22 cellular contexts compared by ENCODE assay signal in the genomic region with DNA sequence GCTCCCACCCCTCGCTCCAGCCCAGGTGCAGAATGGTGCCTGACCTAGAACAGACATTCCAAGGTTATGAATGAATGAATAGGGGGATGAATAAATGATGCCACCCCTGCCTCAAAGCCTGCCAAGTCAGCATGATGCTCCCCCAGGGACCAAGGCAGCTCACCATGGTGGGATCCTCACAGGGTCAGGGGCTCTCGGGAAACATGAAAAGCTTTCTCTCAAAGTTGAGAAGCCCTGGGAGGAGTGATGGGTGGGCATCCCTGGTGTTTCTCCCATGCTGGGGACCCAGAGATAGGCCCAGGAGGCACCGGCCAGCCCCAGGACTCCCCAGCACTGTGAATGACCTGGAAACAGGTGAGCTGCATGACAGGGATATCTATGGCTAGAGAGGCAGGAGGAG. TPM values are rescaled to one million over a fixed set of nuclear protein-coding genes. Genes with fewer than 3 reads are reported as not detected.
A peak's percentile ranks its signal among the peaks of the same experiment; 100 is the strongest.
DNase-seq lines count a peak whose midpoint lies in the region; ATAC-seq and TF ChIP-seq lines count a peak whose summit lies in the region.
"Had no signal": no experiment of that assay in that cellular context is flagged by ENCODE, and none has a peak within 500 bp of the region (broad histone marks: within the 10 kb centered on the region; RNA-seq: fewer than 3 reads in every experiment).

No MANE protein-coding gene starts in this region.

- no peak overlapping the region for H3K4me3 ChIP-seq in BE2C (ENCODE audit: low read depth, low read length)
- no peak overlapping the region for H3K4me3 ChIP-seq in BLaER1
- H3K4me3 ChIP-seq in left lung, result no peak overlapping the region
- no peak overlapping the region for H3K4me3 ChIP-seq in suprapubic skin
- H3K4me3 ChIP-seq: HAP-1, PC-9 had no signal

- H3K9ac ChIP-seq in BLaER1, result no peak overlapping the region
- H3K9ac ChIP-seq: KMS-11 had no signal

- H3K9me3 Mint-ChIP-seq in activated T-helper 1 cell treated with anti-CD3 and anti-CD28 coated beads, Interleukin-12 subunit alpha, Interleukin-12 subunit beta, Interleukin-2, Interleukin-4 antibody, amounts not matched to agents 30 ng/mL and 10 ng/mL and 1 ng/mL, durations not matched to agents 14 hours and 24 hours and 36 hours, result no peaks in the 10 kb centered on the region
- peaks cover 6% of the 10 kb centered on the region for H3K9me3 Mint-ChIP-seq in osteocyte (ENCODE audit: unreplicated experiment)

- no peaks in the 10 kb centered on the region for H4K20me1 ChIP-seq in BLaER1

- no peak for ATAC-seq in left lung
- ATAC-seq: Right ventricle myocardium inferior had no signal

- H3K9me3 ChIP-seq in BE2C (no peaks in the 10 kb centered on the region; the same call in 1 of the 2 replicates), BLaER1 (peaks cover 12% of the 10 kb centered on the region), left lung (peaks cover 2 to 3% of the 10 kb centered on the region in 2 donors), suprapubic skin (no peaks in the 10 kb centered on the region)
- H3K9me3 ChIP-seq: HAP-1 had no signal

- H3K4me1 ChIP-seq in BE2C, result no peaks in the 10 kb centered on the region
- H3K4me1 ChIP-seq in BLaER1, result peaks cover 45% of the 10 kb centered on the region
- H3K4me1 ChIP-seq in left lung, result no peaks in the 10 kb centered on the region
- H3K4me1 ChIP-seq in suprapubic skin, result peaks cover 3% of the 10 kb centered on the region
- H3K4me1 ChIP-seq: HAP-1 had no signal

- H3K27ac Mint-ChIP-seq in activated T-helper 1 cell treated with anti-CD3 and anti-CD28 coated beads, Interleukin-12 subunit alpha, Interleukin-12 subunit beta, Interleukin-2, Interleukin-4 antibody, amounts not matched to agents 30 ng/mL and 10 ng/mL and 1 ng/mL, durations not matched to agents 14 hours and 24 hours and 36 hours, result no peak overlapping the region
- no peak overlapping the region for H3K27ac Mint-ChIP-seq in osteocyte (ENCODE audit: unreplicated experiment)
- H3K27ac Mint-ChIP-seq: CD8-positive, alpha-beta memory T cell had no signal

- H3K27ac ChIP-seq in BLaER1, result no peak overlapping the region
- H3K27ac ChIP-seq in left lung, result no peak overlapping the region
- H3K27ac ChIP-seq in suprapubic skin, result no peak overlapping the region
- H3K27ac ChIP-seq: KMS-11, PC-9 had no signal

- no peaks in the 10 kb centered on the region for H3K27me3 Mint-ChIP-seq in activated T-helper 1 cell treated with anti-CD3 and anti-CD28 coated beads, Interleukin-12 subunit alpha, Interleukin-12 subunit beta, Interleukin-2, Interleukin-4 antibody, amounts not matched to agents 30 ng/mL and 10 ng/mL and 1 ng/mL, durations not matched to agents 14 hours and 24 hours and 36 hours (ENCODE audit: insufficient read depth)
- H3K27me3 Mint-ChIP-seq in osteocyte (ENCODE audit: unreplicated experiment), result peaks cover 3% of the 10 kb centered on the region

- no peaks in the 10 kb centered on the region for H3K4me1 Mint-ChIP-seq in activated T-helper 1 cell treated with anti-CD3 and anti-CD28 coated beads, Interleukin-12 subunit alpha, Interleukin-12 subunit beta, Interleukin-2, Interleukin-4 antibody, amounts not matched to agents 30 ng/mL and 10 ng/mL and 1 ng/mL, durations not matched to agents 14 hours and 24 hours and 36 hours (ENCODE audit: low read depth)
- H3K4me1 Mint-ChIP-seq in osteocyte (ENCODE audit: unreplicated experiment), result no peaks in the 10 kb centered on the region
- H3K4me1 Mint-ChIP-seq: CD14-positive monocyte; CD8-positive, alpha-beta memory T cell had no signal

- no peaks in the 10 kb centered on the region for H3K36me3 Mint-ChIP-seq in activated T-helper 1 cell treated with anti-CD3 and anti-CD28 coated beads, Interleukin-12 subunit alpha, Interleukin-12 subunit beta, Interleukin-2, Interleukin-4 antibody, amounts not matched to agents 30 ng/mL and 10 ng/mL and 1 ng/mL, durations not matched to agents 14 hours and 24 hours and 36 hours (ENCODE audit: low read depth)
- no peaks in the 10 kb centered on the region for H3K36me3 Mint-ChIP-seq in osteocyte (ENCODE audit: unreplicated experiment)
- H3K36me3 Mint-ChIP-seq: CD14-positive monocyte; CD8-positive, alpha-beta memory T cell had no signal

- TF ChIP-seq EP300 in suprapubic skin (IDR thresholded peaks at IDR 0.05), result no peak

- H3K36me3 ChIP-seq in BE2C, result no peaks in the 10 kb centered on the region
- H3K36me3 ChIP-seq in BLaER1, result no peaks in the 10 kb centered on the region
- no peaks in the 10 kb centered on the region for H3K36me3 ChIP-seq in left lung
- no peaks in the 10 kb centered on the region for H3K36me3 ChIP-seq in suprapubic skin
- H3K36me3 ChIP-seq: HAP-1 had no signal

- DNase-seq in BE2C (peak; percentile 0), left lung (peak; percentile 7 to 39), suprapubic skin (ENCODE audit: low spot score in 2 of 2) (peak; percentile 21 to 59), SHP77 (lab: John Stamatoyannopoulos, UW) (no peak), osteocyte (ENCODE audit: extremely low spot score, unreplicated experiment) (no peak)
- DNase-seq in activated T-helper 1 cell treated with anti-CD3 and anti-CD28 coated beads, Interleukin-12 subunit alpha, Interleukin-12 subunit beta, Interleukin-2, Interleukin-4 antibody, amounts not matched to agents 30 ng/mL and 10 ng/mL and 1 ng/mL, durations not matched to agents 14 hours and 24 hours and 36 hours (ENCODE audit: low spot score), result no peak
- DNase-seq: CD8-positive, alpha-beta memory T cell; DMS 273 treated with DMSO at 0.1 percent for 48 hours; DMS79 treated with DMSO at 0.1 percent for 48 hours; GOT3; IMR-90; MM.1S; NCI-H2029 treated with DMSO at 0.1 percent for 48 hours; NCI-H526 treated with DMSO at 0.1 percent for 48 hours; PC-9 had no signal

- intact Hi-C loops in left lung (cut with DNase I), result no loop called here
- intact Hi-C loops in activated T-helper 1 cell treated with anti-CD3 and anti-CD28 coated beads, Interleukin-12 subunit alpha, Interleukin-12 subunit beta, Interleukin-2, Interleukin-4 antibody, amounts not matched to agents 30 ng/mL and 10 ng/mL and 1 ng/mL, durations not matched to agents 14 hours and 24 hours and 36 hours (cut with micrococcal nuclease), result no loop called here

- no peak overlapping the region for H3K4me3 Mint-ChIP-seq in activated T-helper 1 cell treated with anti-CD3 and anti-CD28 coated beads, Interleukin-12 subunit alpha, Interleukin-12 subunit beta, Interleukin-2, Interleukin-4 antibody, amounts not matched to agents 30 ng/mL and 10 ng/mL and 1 ng/mL, durations not matched to agents 14 hours and 24 hours and 36 hours
- no peak overlapping the region for H3K4me3 Mint-ChIP-seq in osteocyte (ENCODE audit: unreplicated experiment)
- H3K4me3 Mint-ChIP-seq: CD14-positive monocyte; CD8-positive, alpha-beta memory T cell had no signal

- TF ChIP-seq CTCF in BE2C (IDR thresholded peaks at IDR 0.05; ENCODE audit: low read depth, low read length) (no peak), left lung (IDR thresholded peaks at IDR 0.05) (no peak), suprapubic skin (IDR thresholded peaks at IDR 0.05) (no peak), osteocyte (IDR thresholded peaks at IDR 0.05) (no peak)

- H3K27me3 ChIP-seq in BE2C (no peaks in the 10 kb centered on the region), BLaER1 (no peaks in the 10 kb centered on the region), left lung (no peaks in the 10 kb centered on the region), suprapubic skin (no peaks in the 10 kb centered on the region)

- 0 out of 2 replicates have a peak overlapping the region, but pooled peaks have one; percentile 87 for H3K4me2 ChIP-seq in BLaER1
- H3K4me2 ChIP-seq: KMS-11, PC-9 had no signal

- WGBS in suprapubic skin, result 97% methylated on average over 3 of the region's 3 CpGs

- TF ChIP-seq POLR2A in suprapubic skin (IDR thresholded peaks at IDR 0.05), result no peak

RNA-seq across cellular contexts. Expression of gene HTRA3, which starts 58.9 kb away (rescaled TPM):
- not detected for polyA plus RNA-seq in BE2C (2012; ENCODE audit: insufficient read depth, insufficient read length, low read depth)
- 10 to 100 TPM; 16.7 to 18.3 TPM for total RNA-seq in left lung
- 10 to 100 TPM in 2 of 4 donors, 1 to 10 TPM in 2; 3.3 to 22.5 (median 10.3) TPM for total RNA-seq in suprapubic skin
- total RNA-seq in activated T-helper 1 cell treated with anti-CD3 and anti-CD28 coated beads, Interleukin-12 subunit alpha, Interleukin-12 subunit beta, Interleukin-2, Interleukin-4 antibody, amounts not matched to agents 30 ng/mL and 10 ng/mL and 1 ng/mL, durations not matched to agents 14 hours and 24 hours and 36 hours, result not detected in 2 replicates
- 0.16 and 0.37 TPM in 2 replicates for total RNA-seq in osteocyte
- total RNA-seq: CD8-positive, alpha-beta memory T cell; NCI-H460; SK-MEL-5 had no signal
- polyA plus RNA-seq: CD14-positive monocyte; CD8-positive, alpha-beta memory T cell had no signal

Comparison
In these comparisons a context has a peak if more than half of its experiments do, and no peak if none do; other contexts are left out.
1. DNase-seq: peak in BE2C (single experiment), left lung (2 of 2) and suprapubic skin (2 of 2); none in activated T-helper 1 cell treated with anti-CD3 and anti-CD28 coated beads, Interleukin-12 subunit alpha, Interleukin-12 subunit beta, Interleukin-2, Interleukin-4 antibody, amounts not matched to agents 30 ng/mL and 10 ng/mL and 1 ng/mL, durations not matched to agents 14 hours and 24 hours and 36 hours (single experiment), SHP77 (0 of 2) and osteocyte (single experiment).